ENCODE assay signal across 8 cellular contexts in the genomic region with DNA sequence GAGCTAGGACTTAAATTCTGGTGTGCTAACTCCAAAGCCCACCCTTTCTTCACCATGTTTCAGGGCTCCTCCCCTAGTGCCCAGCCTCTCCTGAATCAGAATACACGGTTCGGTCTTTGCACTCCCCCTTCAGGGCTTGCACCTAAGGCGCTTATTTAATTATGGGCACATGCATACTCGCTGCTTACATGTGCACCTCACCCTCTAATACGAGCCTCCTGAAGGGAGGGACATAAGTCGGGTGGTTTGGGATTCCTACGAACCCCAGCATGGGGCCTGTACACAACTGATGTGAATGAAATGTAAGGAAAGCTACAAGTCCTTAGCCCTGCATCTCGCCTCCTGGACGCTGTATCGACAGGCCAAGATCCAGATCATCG. TPM values are rescaled to one million over a fixed set of nuclear protein-coding genes. Genes with fewer than 3 reads are reported as not detected.
A peak's percentile ranks its signal among the peaks of the same experiment; 100 is the strongest.
DNase-seq lines count a peak whose midpoint lies in the region; ATAC-seq, FAIRE-seq and TF ChIP-seq lines count a peak whose summit lies in the region.

No MANE protein-coding gene starts in this region.

- no peaks in the 10 kb centered on the region; the same call in 1 of the 2 replicates for H3K36me3 ChIP-seq in BJ (ENCODE audit: control insufficient read depth, insufficient read depth, low read length)
- no peaks in the 10 kb centered on the region for H3K36me3 ChIP-seq in Panc1 (ENCODE audit: control insufficient read depth, insufficient read depth, low read length)

- H3K27me3 ChIP-seq in BJ (ENCODE audit: control insufficient read depth, insufficient read depth, low read length), result no peaks in the 10 kb centered on the region
- no peaks in the 10 kb centered on the region for H3K27me3 ChIP-seq in Panc1 (ENCODE audit: control insufficient read depth, insufficient read depth, low read length)
- no peaks in the 10 kb centered on the region for H3K27me3 ChIP-seq in dorsolateral prefrontal cortex
- H3K27me3 ChIP-seq in mononuclear cell (ENCODE audit: insufficient read depth, low read length), result peaks cover 9% of the 10 kb centered on the region

- no peaks in the 10 kb centered on the region for H3K9me3 ChIP-seq in Panc1 (ENCODE audit: control insufficient read depth, insufficient read depth, low read depth, low read length)
- no peaks in the 10 kb centered on the region for H3K9me3 ChIP-seq in mononuclear cell (ENCODE audit: low read depth, low read length)

- H3K4me1 ChIP-seq in Panc1 (ENCODE audit: control insufficient read depth, insufficient read depth, low read length), result peaks cover 7% of the 10 kb centered on the region; the same call in 1 of the 2 replicates
- peaks cover 12% of the 10 kb centered on the region for H3K4me1 ChIP-seq in mononuclear cell (ENCODE audit: insufficient read depth, low read length)

- H3K27ac ChIP-seq in Panc1 (ENCODE audit: low read length) (peak overlapping the region; percentile 65), dorsolateral prefrontal cortex (peak overlapping the region in 53 of 59 donors; percentile 0 to 93 (median 84))

- peak; percentile 7 for ATAC-seq in GM21390 (IDR thresholded peaks at IDR 0.05; ENCODE audit: unreplicated experiment)
- peak; percentile 29 for ATAC-seq in Panc1

- in situ Hi-C loops in Panc1 (cut with HindIII; ENCODE audit: low pct_unique_long_range_greater_than_20kb, low sequenced_read_pairs), result no loop called here

- DNase-seq in BJ (ENCODE audit: low read depth) (no peak), Panc1 (ENCODE audit: low read depth, low spot score) (no peak), dorsolateral prefrontal cortex (peak in 1 of 10 donors; percentile 11), T1000 (lab: John Stamatoyannopoulos, UW) (no peak), D721Med (ENCODE audit: insufficient read length, low spot score) (no peak)
- DNase-seq in stimulated activated CD4-positive, alpha-beta T cell treated with anti-CD3 and anti-CD28 coated beads, Interleukin-4, amount 100 ng/mL, for 4 hours, result no peak

- CTCF ChIA-PET in BJ (lab: Yijun Ruan, JAX), result no interaction called here
- CTCF ChIA-PET in Panc1 (lab: Charles Lee), result interaction anchor here (0.6 kb wide), 1 partner anchor 14 kb away, joined by 3 read pairs; no protein-coding TSS in a partner anchor

- 0 out of 2 replicates have a peak, but pooled peaks have one; percentile 15 for TF ChIP-seq CTCF in BJ (IDR thresholded peaks at IDR 0.05; ENCODE audit: insufficient read depth, low read depth, low read length)
- TF ChIP-seq CTCF in Panc1 (IDR thresholded peaks at IDR 0.05), result no peak
- no peak for TF ChIP-seq CTCF in dorsolateral prefrontal cortex (IDR thresholded peaks at IDR 0.05 in 54 of 56, conservative IDR thresholded peaks at IDR 0.05 in 2 of 56; ENCODE audit: low read depth in 1 of 56, partially characterized antibody in 56 of 56)
- TF ChIP-seq CTCF in D721Med (IDR thresholded peaks at IDR 0.05; ENCODE audit: insufficient read depth, missing control alignments), result no peak

- intact Hi-C loops in Panc1 (cut with micrococcal nuclease; ENCODE audit: unreplicated experiment), result no loop called here
- intact Hi-C loops in dorsolateral prefrontal cortex (cut with DNase I), result loop anchor here in 1 of 2 donors (2.0 to 5.0 kb wide), 3 partner anchors 62 to 140 kb away; a partner anchor contains a TSS

- FAIRE-seq in D721Med (lab: Jason Lieb, UNC), result no peak

- peak overlapping the region; percentile 70 for H3K4me3 ChIP-seq in BJ (ENCODE audit: low read depth, low read length)
- H3K4me3 ChIP-seq in Panc1 (ENCODE audit: low read depth in 2 of 2, low read length in 2 of 2), result peak overlapping the region; percentile 81 to 99
- H3K4me3 ChIP-seq in dorsolateral prefrontal cortex, result peak overlapping the region; percentile 52 to 97 (median 77)
- peak overlapping the region; percentile 40 for H3K4me3 ChIP-seq in mononuclear cell (ENCODE audit: low read length)

- POLR2A ChIA-PET in BJ (lab: Charles Lee) (no interaction called here), Panc1 (lab: Charles Lee) (no interaction called here)

- BruUV-seq in Panc1 (replicated peaks; lab: Mats Ljungman, UMichigan), result TSS peak; percentile 86

RNA-seq across cellular contexts. Expression of a gene that starts 0.4 kb away (rescaled TPM):
- polyA plus RNA-seq in BJ (2011; rRNA removed), result 19.0 and 20.3 TPM in 2 replicates
- polyA minus RNA-seq in BJ (2011; rRNA and poly(A)+ RNA removed), result 28.9 and 34.0 TPM in 2 replicates
- total RNA-seq in Panc1 (2021; ENCODE audit: unreplicated experiment) (16.7 TPM), dorsolateral prefrontal cortex (100 to 1,000 TPM in 46 of 120 experiments, 10 to 100 TPM in 74; 59.8 to 153 (median 94.6) TPM), mononuclear cell (5.9 TPM)
- polyA plus RNA-seq in Panc1 (2012; ENCODE audit: insufficient read length), result 12.1 TPM

RNA-seq across cellular contexts. Expression of a gene that starts 5.9 kb away (rescaled TPM):
- 6.9 and 8.9 TPM in 2 replicates for polyA plus RNA-seq in BJ (2011; rRNA removed)
- 4.1 and 7.4 TPM in 2 replicates for polyA minus RNA-seq in BJ (2011; rRNA and poly(A)+ RNA removed)
- total RNA-seq in Panc1 (2021; ENCODE audit: unreplicated experiment) (1.3 TPM), dorsolateral prefrontal cortex (10 to 100 TPM; 20.3 to 90.1 (median 53.4) TPM), mononuclear cell (0.10 TPM)
- polyA plus RNA-seq in Panc1 (2012; ENCODE audit: insufficient read length), result 2.3 TPM

RNA-seq across cellular contexts. Expression of a gene that starts 7.5 kb away (rescaled TPM):
- 0.47 and 0.54 TPM in 2 replicates for polyA plus RNA-seq in BJ (2011; rRNA removed)
- polyA minus RNA-seq in BJ (2011; rRNA and poly(A)+ RNA removed), result 0.43 and 1.0 TPM in 2 replicates
- total RNA-seq in Panc1 (2021; ENCODE audit: unreplicated experiment) (0.33 TPM), dorsolateral prefrontal cortex (1 to 10 TPM in 116 of 120 experiments, under 1 TPM in 4; 0.39 to 8.1 (median 2.9) TPM), mononuclear cell (not detected)
- not detected for polyA plus RNA-seq in Panc1 (2012; ENCODE audit: insufficient read length)

RNA-seq across cellular contexts. Expression of a gene that starts 46.9 kb away (rescaled TPM):
- polyA plus RNA-seq in BJ (2011; rRNA removed), result 0.44 and 0.47 TPM in 2 replicates
- polyA minus RNA-seq in BJ (2011; rRNA and poly(A)+ RNA removed), result 0.38 and 0.62 TPM in 2 replicates
- total RNA-seq in Panc1 (2021; ENCODE audit: unreplicated experiment), result 1.9 TPM
- 1.9 TPM for polyA plus RNA-seq in Panc1 (2012; ENCODE audit: insufficient read length)
- 1 to 10 TPM in 107 of 120 experiments, under 1 TPM in 9, not detected in 4; 0.54 to 6.3 (median 2.2) TPM for total RNA-seq in dorsolateral prefrontal cortex
- 0.52 TPM for total RNA-seq in mononuclear cell

Comparison
In these comparisons a context has a peak if more than half of its experiments do, and no peak if none do; other contexts are left out.
1. H3K4me3 ChIP-seq: peak in every context shown above with its lines; median percentile 90 in Panc1; 77 in dorsolateral prefrontal cortex; 70 in BJ; 40 in mononuclear cell.